8 cellular contexts compared by ENCODE assay signal in genomic region chr1:23168079-23168461, GRCh38. TPM values are rescaled to one million over a fixed set of nuclear protein-coding genes. Genes with fewer than 3 reads are reported as not detected.
A peak's percentile ranks its signal among the peaks of the same experiment; 100 is the strongest.
DNase-seq lines count a peak whose midpoint lies in the region; ATAC-seq and TF ChIP-seq lines count a peak whose summit lies in the region.

No MANE protein-coding gene starts in this region.

- peak overlapping the region; percentile 95 for H3K27ac ChIP-seq in RWPE1
- H3K27ac ChIP-seq in breast epithelium = peak overlapping the region; percentile 91 to 95

- H3K27me3 ChIP-seq in breast epithelium = no peaks in the 10 kb centered on the region

- peak overlapping the region; percentile 65 to 89 (median 88) for H3K4me3 ChIP-seq in breast epithelium

- ATAC-seq in left lobe of liver = peak; percentile 63

- peaks cover 0 to 2% of the 10 kb centered on the region in 2 donors for H3K4me1 ChIP-seq in breast epithelium

- POLR2A ChIA-PET in RWPE1 (lab: Yijun Ruan, JAX; ENCODE audit: low non-redundant PET) = interaction anchor here (0.6 to 1.2 kb wide), 2 partner anchors 41 to 137 kb away, joined by 3 read pairs; no protein-coding TSS in a partner anchor

- TF ChIP-seq CTCF in RWPE1 (conservative IDR thresholded peaks at IDR 0.05; ENCODE audit: low read depth) = no peak
- no peak for TF ChIP-seq CTCF in breast epithelium (IDR thresholded peaks at IDR 0.05)

- intact Hi-C loops in breast epithelium (cut with DNase I; ENCODE audit: low total_unique reads) (no loop called here), posterior vena cava (cut with DNase I) (no loop called here)

- no peaks in the 10 kb centered on the region for H3K36me3 ChIP-seq in breast epithelium

- CTCF ChIA-PET in RWPE1 (lab: Yijun Ruan, JAX) = interaction anchor here (1.5 kb wide), 1 partner anchor 17 kb away, joined by 6 read pairs; no protein-coding TSS in a partner anchor

- peak; percentile 9 for DNase-seq in activated T-cell treated with anti-CD3 and anti-CD28 coated beads for 1 hour (ENCODE audit: low read depth)
- no peak for DNase-seq in activated T-cell treated with anti-CD3 and anti-CD28 coated beads for 4 hours
- no peak for DNase-seq in RWPE1 (ENCODE audit: low spot score)
- no peak for DNase-seq in breast epithelium (ENCODE audit: low spot score in 2 of 2)
- DNase-seq in left lobe of liver (ENCODE audit: low spot score) = peak; percentile 54
- peak; percentile 28 for DNase-seq in stimulated activated naive CD4-positive, alpha-beta T cell treated with Interleukin-2 at 50 U/mL for 16 hours (lab: John Stamatoyannopoulos, UW)
- no peak for DNase-seq in iPS-NIHi11 (ENCODE audit: low spot score)
- no peak for DNase-seq in posterior vena cava (ENCODE audit: low spot score)

- no peak for TF ChIP-seq POLR2A in breast epithelium (IDR thresholded peaks at IDR 0.05)

- H3K9me3 ChIP-seq in breast epithelium = no peaks in the 10 kb centered on the region

RNA-seq across cellular contexts. Expression of gene LUZP1, which starts 0.6 kb away (rescaled TPM):
- total RNA-seq in breast epithelium (10 to 100 TPM; 21.0 to 26.6 (median 24.6) TPM), left lobe of liver (5.6 TPM), posterior vena cava (10 to 100 TPM; 31.9 to 35.4 TPM)

RNA-seq across cellular contexts. Expression of gene HTR1D, which starts 49.2 kb away (rescaled TPM):
- total RNA-seq in breast epithelium (not detected), left lobe of liver (not detected), posterior vena cava (not detected)

Comparison
In these comparisons a context has a peak if more than half of its experiments do, and no peak if none do; other contexts are left out.
1. DNase-seq: peak in activated T-cell treated with anti-CD3 and anti-CD28 coated beads for 1 hour (single experiment), left lobe of liver (single experiment) and stimulated activated naive CD4-positive, alpha-beta T cell treated with Interleukin-2 at 50 U/mL for 16 hours (single experiment); none in activated T-cell treated with anti-CD3 and anti-CD28 coated beads for 4 hours (single experiment), RWPE1 (single experiment), breast epithelium (0 of 2), iPS-NIHi11 (single experiment) and posterior vena cava (single experiment).